ENCODE assay signal across 28 cellular contexts in genomic region chr4:119206178-119206577, GRCh38. TPM values are rescaled to one million over a fixed set of nuclear protein-coding genes. Genes with fewer than 3 reads are reported as not detected.
DNase-seq lines count a peak whose midpoint lies in the region; ATAC-seq and TF ChIP-seq lines count a peak whose summit lies in the region.
"Had no signal": no experiment of that assay in that cellular context is flagged by ENCODE, and none has a peak within 500 bp of the region (broad histone marks: within the 10 kb centered on the region; RNA-seq: fewer than 3 reads in every experiment).

No MANE protein-coding gene starts in this region.

- H3K56ac ChIP-seq in IMR-90 (ENCODE audit: extremely low read depth, insufficient read depth, low read length), result no peak overlapping the region

- peaks cover 1% of the 10 kb centered on the region for H3K36me3 Mint-ChIP-seq in stimulated activated effector memory CD8-positive, alpha-beta T cell treated with anti-CD3 and anti-CD28 coated beads, Interleukin-12 subunit alpha, Interleukin-12 subunit beta, amount 100 ng/mL, for 72 hours
- H3K36me3 Mint-ChIP-seq: CD14-positive monocyte; stimulated activated naive B cell treated with anti-CD40 and anti-IgM and Interleukin-4, amounts not matched to agents 10 μg/mL and 1 μg/mL and 100 μg/mL, for 72 hours had no signal

- H4K8ac ChIP-seq in IMR-90 (ENCODE audit: low read depth in 2 of 2, low read length in 2 of 2), result peak overlapping the region in 1 of 2 experiments; percentile 35; a peak in 2 of 4 replicates

- TF ChIP-seq POLR2A in IMR-90 (IDR thresholded peaks at IDR 0.05; ENCODE audit: low read depth, low read length) (no peak), esophagus squamous epithelium (IDR thresholded peaks at IDR 0.05) (no peak)

- H3K9me3 ChIP-seq in IMR-90 (ENCODE audit: control insufficient read depth, insufficient read depth, low read length), result no peaks in the 10 kb centered on the region
- H3K9me3 ChIP-seq in esophagus squamous epithelium, result no peaks in the 10 kb centered on the region
- no peaks in the 10 kb centered on the region for H3K9me3 ChIP-seq in left lung
- H3K9me3 ChIP-seq in subcutaneous abdominal adipose tissue (ENCODE audit: control insufficient read depth in 5 of 5, low read length in 5 of 5), result no peaks in the 10 kb centered on the region
- H3K9me3 ChIP-seq: adrenal gland, breast epithelium, uterus had no signal

- no peak overlapping the region for H3K4ac ChIP-seq in IMR-90 (ENCODE audit: low read depth, low read length)

- H3K14ac ChIP-seq in IMR-90 (replicated peaks; ENCODE audit: low read depth, low read length), result peak overlapping the region; percentile 44; the same call in 1 of the 2 replicates

- peak overlapping the region; percentile 67 for H2BK5ac ChIP-seq in IMR-90 (ENCODE audit: low read depth, low read length, poor library complexity, severe bottlenecking)

- H2AFZ ChIP-seq in IMR-90 (replicated peaks; ENCODE audit: low read length, poor library complexity), result no peak overlapping the region
- H2AFZ ChIP-seq: parathyroid adenoma had no signal

- no peak overlapping the region for H2AK5ac ChIP-seq in IMR-90 (ENCODE audit: low read depth, low read length)

- H3K27me3 ChIP-seq in IMR-90 (ENCODE audit: control insufficient read depth, insufficient read depth, low read length) (no peaks in the 10 kb centered on the region), esophagus squamous epithelium (no peaks in the 10 kb centered on the region), left lung (no peaks in the 10 kb centered on the region), subcutaneous abdominal adipose tissue (ENCODE audit: control insufficient read depth in 5 of 5, insufficient read depth in 4 of 5, low read length in 5 of 5) (no peaks in the 10 kb centered on the region)
- H3K27me3 ChIP-seq: adrenal gland, breast epithelium, uterus had no signal

- peak overlapping the region; percentile 29; the same call in 1 of the 2 replicates for H4K5ac ChIP-seq in IMR-90 (ENCODE audit: low read depth, low read length)

- H3K4me3 Mint-ChIP-seq in stimulated activated effector memory CD8-positive, alpha-beta T cell treated with anti-CD3 and anti-CD28 coated beads, Interleukin-12 subunit alpha, Interleukin-12 subunit beta, amount 100 ng/mL, for 72 hours, result no peak overlapping the region
- H3K4me3 Mint-ChIP-seq: activated CD4-positive, alpha-beta T cell treated with anti-CD3 and anti-CD28 coated beads, Interleukin-2, amount 10 ng/mL, durations not matched to agents 7 days and 5 days; CD14-positive monocyte; nephron progenitor cell; stimulated activated naive B cell treated with anti-CD40 and anti-IgM and Interleukin-4, amounts not matched to agents 10 μg/mL and 1 μg/mL and 100 μg/mL, for 72 hours had no signal

- POLR2A ChIA-PET in IMR-90 (lab: Charles Lee; ENCODE audit: unreplicated experiment), result no interaction called here

- no peak for TF ChIP-seq RAD21 in IMR-90 (IDR thresholded peaks at IDR 0.05; ENCODE audit: low read length)

- peak overlapping the region; percentile 35 for H2BK20ac ChIP-seq in IMR-90 (ENCODE audit: low read depth, low read length)

- peak overlapping the region; percentile 61; the same call in 1 of the 2 replicates for H3K18ac ChIP-seq in IMR-90 (ENCODE audit: low read depth, low read length)

- CTCF ChIA-PET in IMR-90 (lab: Yijun Ruan, JAX), result no interaction called here

- peak overlapping the region; percentile 36; the same call in 1 of the 2 replicates for H3K9ac ChIP-seq in IMR-90 (ENCODE audit: low read depth, low read length)
- H3K9ac ChIP-seq in subcutaneous abdominal adipose tissue (ENCODE audit: low read length in 5 of 5), result peak overlapping the region in 1 of 5 donors; percentile 24
- H3K9ac ChIP-seq: parathyroid adenoma had no signal

- H3K4me1 ChIP-seq in IMR-90 (ENCODE audit: control insufficient read depth, insufficient read depth, low read length) (peaks cover 3% of the 10 kb centered on the region; the same call in 1 of the 2 replicates), esophagus squamous epithelium (peaks cover 3 to 13% (median 7%) of the 10 kb centered on the region in 3 donors), left lung (peaks cover 0 to 18% of the 10 kb centered on the region in 2 donors), subcutaneous abdominal adipose tissue (ENCODE audit: control insufficient read depth in 5 of 5, insufficient read depth in 5 of 5, low read length in 5 of 5) (peaks cover 0 to 16% (median 11%) of the 10 kb centered on the region in 5 donors)
- H3K4me1 ChIP-seq: adrenal gland, breast epithelium, parathyroid adenoma, uterus had no signal

- H3K27ac Mint-ChIP-seq in stimulated activated effector memory CD8-positive, alpha-beta T cell treated with anti-CD3 and anti-CD28 coated beads, Interleukin-12 subunit alpha, Interleukin-12 subunit beta, amount 100 ng/mL, for 72 hours, result no peak overlapping the region
- H3K27ac Mint-ChIP-seq: activated CD4-positive, alpha-beta T cell treated with anti-CD3 and anti-CD28 coated beads, Interleukin-2, amount 10 ng/mL, durations not matched to agents 7 days and 5 days; CD14-positive monocyte; nephron progenitor cell; stimulated activated naive B cell treated with anti-CD40 and anti-IgM and Interleukin-4, amounts not matched to agents 10 μg/mL and 1 μg/mL and 100 μg/mL, for 72 hours had no signal

- H3K4me1 Mint-ChIP-seq in stimulated activated effector memory CD8-positive, alpha-beta T cell treated with anti-CD3 and anti-CD28 coated beads, Interleukin-12 subunit alpha, Interleukin-12 subunit beta, amount 100 ng/mL, for 72 hours, result peaks cover 21% of the 10 kb centered on the region

- H2BK120ac ChIP-seq in IMR-90 (ENCODE audit: low read depth, low read length), result peak overlapping the region; percentile 76; the same call in 1 of the 2 replicates

- no peaks in the 10 kb centered on the region for H3K9me3 Mint-ChIP-seq in stimulated activated effector memory CD8-positive, alpha-beta T cell treated with anti-CD3 and anti-CD28 coated beads, Interleukin-12 subunit alpha, Interleukin-12 subunit beta, amount 100 ng/mL, for 72 hours
- H3K9me3 Mint-ChIP-seq: activated CD4-positive, alpha-beta T cell treated with anti-CD3 and anti-CD28 coated beads, Interleukin-2, amount 10 ng/mL, durations not matched to agents 7 days and 5 days had no signal

- H4K91ac ChIP-seq in IMR-90 (ENCODE audit: insufficient read depth, low read depth, low read length), result no peak overlapping the region

- in situ Hi-C loops in IMR-90 (cut with MboI; ENCODE audit: low sequenced_read_pairs), result no loop called here

- H3K36me3 ChIP-seq in IMR-90 (ENCODE audit: control insufficient read depth, insufficient read depth, low read length) (no peaks in the 10 kb centered on the region), esophagus squamous epithelium (no peaks in the 10 kb centered on the region), left lung (no peaks in the 10 kb centered on the region), subcutaneous abdominal adipose tissue (ENCODE audit: control insufficient read depth in 5 of 5, insufficient read depth in 5 of 5, low read length in 5 of 5) (no peaks in the 10 kb centered on the region)
- H3K36me3 ChIP-seq: adrenal gland, breast epithelium, uterus had no signal

- WGBS in IMR-90 (ENCODE audit: extremely low coverage in 2 of 2, insufficient read length in 1 of 2), 2 experiments, result no CpG with 5 or more reads among the region's 1 CpG
- WGBS in esophagus squamous epithelium, 2 donors, result 27 to 35% methylated on average over 1 of the region's 1 CpG

- H3K27ac ChIP-seq in IMR-90 (ENCODE audit: insufficient read depth, low read length) (0 out of 2 replicates have a peak overlapping the region, but pooled peaks have one; percentile 33), esophagus squamous epithelium (peak overlapping the region in 3 of 4 donors; percentile 36 to 67 (median 49)), left lung (peak overlapping the region; percentile 4 to 19), subcutaneous abdominal adipose tissue (ENCODE audit: low read depth, low read length) (peak overlapping the region; percentile 64)
- H3K27ac ChIP-seq: breast epithelium, parathyroid adenoma, uterus had no signal

- no peaks in the 10 kb centered on the region for H4K20me1 ChIP-seq in IMR-90 (ENCODE audit: insufficient read depth, low read length)

- peak overlapping the region; percentile 18 for H3K23ac ChIP-seq in IMR-90 (ENCODE audit: low read depth, low read length)

- peaks cover 4% of the 10 kb centered on the region; the same call in 1 of the 2 replicates for H3K9me1 ChIP-seq in IMR-90 (ENCODE audit: insufficient read depth, low read length)

- DNase-seq in IMR-90 (no peak), esophagus squamous epithelium (lab: John Stamatoyannopoulos, UW) (no peak), left lung (no peak)
- DNase-seq in stimulated activated effector memory CD8-positive, alpha-beta T cell treated with anti-CD3 and anti-CD28 coated beads, Interleukin-12 subunit alpha, Interleukin-12 subunit beta, amount 100 ng/mL, for 72 hours (ENCODE audit: low spot score in 2 of 2), result no peak
- DNase-seq: activated CD4-positive, alpha-beta T cell treated with anti-CD3 and anti-CD28 coated beads, Interleukin-2, amount 10 ng/mL, durations not matched to agents 7 days and 5 days; activated naive CD4-positive, alpha-beta T cell treated with Interleukin-2 at 50 U/mL for 16 hours; adrenal gland; Calu3; DND-41; effector memory CD4-positive, alpha-beta T cell; erythroblast; HCEC 1CT; NCI-H1048; NCI-H1930; NCI-H524 treated with DMSO at 0.1 percent for 48 hours; nephron progenitor cell; SIG-M5; stimulated activated CD4-positive, alpha-beta T cell treated with anti-CD3 and anti-CD28 coated beads, Interleukin-4, amount 100 ng/mL, for 4 hours; stimulated activated naive B cell treated with anti-CD40 and anti-IgM and Interleukin-4, amounts not matched to agents 10 μg/mL and 1 μg/mL and 100 μg/mL, for 72 hours; SW 1271; uterus had no signal

- no TSS peak for BruUV-seq in IMR-90 (replicated peaks; lab: Mats Ljungman, UMichigan)

- intact Hi-C loops in IMR-90 (cut with micrococcal nuclease) (no loop called here), esophagus squamous epithelium (cut with DNase I) (no loop called here), left lung (cut with DNase I) (no loop called here)

- dilution Hi-C loops in IMR-90 (cut with HindIII; ENCODE audit: low sequenced_read_pairs, unreplicated experiment), result no loop called here

- H2BK15ac ChIP-seq in IMR-90 (ENCODE audit: low read depth, low read length), result peak overlapping the region; percentile 11; the same call in 1 of the 3 replicates

- peak overlapping the region; percentile 54; the same call in 1 of the 2 replicates for H3K4me2 ChIP-seq in IMR-90 (ENCODE audit: low read depth, low read length)

- no peak overlapping the region for H2AK9ac ChIP-seq in IMR-90 (replicated peaks; ENCODE audit: low read depth, low read length, poor library complexity)

- H3K79me1 ChIP-seq in IMR-90 (ENCODE audit: low read depth in 1 of 2, low read length in 2 of 2), result peaks cover 3 to 8% of the 10 kb centered on the region in 2 experiments; a peak in 3 of 4 replicates

- TF ChIP-seq CTCF in IMR-90 (conservative IDR thresholded peaks at IDR 0.05; ENCODE audit: low read depth, low read length), result no peak
- no peak for TF ChIP-seq CTCF in esophagus squamous epithelium (IDR thresholded peaks at IDR 0.05)
- no peak for TF ChIP-seq CTCF in left lung (IDR thresholded peaks at IDR 0.05)

- no peak for ATAC-seq in IMR-90 (ENCODE audit: low read depth)
- ATAC-seq in left lung, result no peak
- no peak for ATAC-seq in HG02840 (IDR thresholded peaks at IDR 0.05; ENCODE audit: low FRiP score, unreplicated experiment)
- no peak for ATAC-seq in GM19455 (IDR thresholded peaks at IDR 0.05; ENCODE audit: unreplicated experiment)
- ATAC-seq in HG03039 (IDR thresholded peaks at IDR 0.05; ENCODE audit: unreplicated experiment), result no peak
- ATAC-seq in stimulated activated effector memory CD8-positive, alpha-beta T cell treated with anti-CD3 and anti-CD28 coated beads, Interleukin-12 subunit alpha, Interleukin-12 subunit beta, amount 100 ng/mL, for 72 hours, result no peak
- ATAC-seq: stimulated activated naive B cell treated with anti-CD40 and anti-IgM and Interleukin-4, amounts not matched to agents 10 μg/mL and 1 μg/mL and 100 μg/mL, for 72 hours had no signal

- H3K4me3 ChIP-seq in IMR-90 (ENCODE audit: insufficient read depth, low read depth, low read length), result no peak overlapping the region
- H3K4me3 ChIP-seq in esophagus squamous epithelium, result no peak overlapping the region
- no peak overlapping the region for H3K4me3 ChIP-seq in left lung
- no peak overlapping the region for H3K4me3 ChIP-seq in subcutaneous abdominal adipose tissue (ENCODE audit: low read depth in 1 of 5, low read length in 5 of 5)
- H3K4me3 ChIP-seq: adrenal gland, breast epithelium, uterus had no signal

RNA-seq across cellular contexts. Expression of gene USP53, which starts 6.3 kb away (rescaled TPM):
- 24.0 and 34.7 TPM in 2 replicates for total RNA-seq in IMR-90 (2012; rRNA removed)
- 7.6 and 11.2 TPM in 2 replicates for polyA plus RNA-seq in IMR-90 (2012; rRNA removed)
- polyA plus RNA-seq in IMR-90 (2012; cell fraction: cytosol; rRNA removed), result 1.5 and 2.7 TPM in 2 replicates
- polyA plus RNA-seq in IMR-90 (2012; cell fraction: nucleus; rRNA removed; ENCODE audit: low replicate concordance), result 2.8 and 32.8 TPM in 2 replicates
- 10 to 100 TPM; 21.9 to 71.5 (median 29.9) TPM for total RNA-seq in esophagus squamous epithelium
- total RNA-seq in left lung, result 10 to 100 TPM; 25.4 to 30.0 TPM

Comparison
In these comparisons a context has a peak if more than half of its experiments do, and no peak if none do; other contexts are left out.
1. H3K27ac ChIP-seq: peak in every context shown above with its lines; median percentile 64 in subcutaneous abdominal adipose tissue; 49 in esophagus squamous epithelium; 33 in IMR-90; 12 in left lung.